ENCODE assay signal across 1 cellular context in the genomic region with DNA sequence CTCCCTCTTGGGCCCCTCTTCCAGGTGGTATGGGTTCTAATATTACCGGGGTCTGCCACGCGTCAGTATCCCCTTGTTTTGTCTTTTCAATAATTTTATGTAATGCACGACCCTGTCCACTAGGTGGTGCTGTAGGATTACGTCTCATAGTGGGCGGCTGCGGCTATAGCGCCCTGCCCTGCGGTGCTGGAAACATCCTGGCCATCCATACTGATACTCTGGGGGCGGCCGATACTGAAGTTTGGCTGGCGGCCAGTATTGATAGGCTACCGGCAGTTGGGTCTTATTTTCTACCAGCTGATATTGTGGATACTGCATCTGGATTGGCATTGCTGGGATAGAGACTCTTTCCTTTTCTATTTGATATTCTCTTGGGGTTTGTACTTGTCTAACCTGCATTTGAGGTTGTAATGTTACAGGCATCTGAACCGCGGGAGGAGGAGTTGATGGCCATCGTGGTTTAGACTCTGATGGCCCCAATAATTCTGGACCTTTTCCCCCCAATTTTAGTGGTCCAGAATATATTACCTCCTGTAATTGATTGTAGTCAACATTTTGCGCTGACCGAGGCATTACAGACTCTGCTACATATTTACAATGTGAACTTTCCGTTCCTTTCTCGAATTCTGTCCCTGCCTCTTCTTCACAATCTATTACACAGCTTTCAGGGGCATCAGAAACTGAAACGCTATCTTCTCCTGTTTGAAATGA.
TF ChIP-seq lines count a peak whose summit lies in the region.

No MANE protein-coding gene starts in this region.

TF ChIP-seq in HepG2, 621 proteins besides CTCF, POLR2A, EP300 and RAD21 (continued from another document):
- TF ChIP-seq, protein P1, sequence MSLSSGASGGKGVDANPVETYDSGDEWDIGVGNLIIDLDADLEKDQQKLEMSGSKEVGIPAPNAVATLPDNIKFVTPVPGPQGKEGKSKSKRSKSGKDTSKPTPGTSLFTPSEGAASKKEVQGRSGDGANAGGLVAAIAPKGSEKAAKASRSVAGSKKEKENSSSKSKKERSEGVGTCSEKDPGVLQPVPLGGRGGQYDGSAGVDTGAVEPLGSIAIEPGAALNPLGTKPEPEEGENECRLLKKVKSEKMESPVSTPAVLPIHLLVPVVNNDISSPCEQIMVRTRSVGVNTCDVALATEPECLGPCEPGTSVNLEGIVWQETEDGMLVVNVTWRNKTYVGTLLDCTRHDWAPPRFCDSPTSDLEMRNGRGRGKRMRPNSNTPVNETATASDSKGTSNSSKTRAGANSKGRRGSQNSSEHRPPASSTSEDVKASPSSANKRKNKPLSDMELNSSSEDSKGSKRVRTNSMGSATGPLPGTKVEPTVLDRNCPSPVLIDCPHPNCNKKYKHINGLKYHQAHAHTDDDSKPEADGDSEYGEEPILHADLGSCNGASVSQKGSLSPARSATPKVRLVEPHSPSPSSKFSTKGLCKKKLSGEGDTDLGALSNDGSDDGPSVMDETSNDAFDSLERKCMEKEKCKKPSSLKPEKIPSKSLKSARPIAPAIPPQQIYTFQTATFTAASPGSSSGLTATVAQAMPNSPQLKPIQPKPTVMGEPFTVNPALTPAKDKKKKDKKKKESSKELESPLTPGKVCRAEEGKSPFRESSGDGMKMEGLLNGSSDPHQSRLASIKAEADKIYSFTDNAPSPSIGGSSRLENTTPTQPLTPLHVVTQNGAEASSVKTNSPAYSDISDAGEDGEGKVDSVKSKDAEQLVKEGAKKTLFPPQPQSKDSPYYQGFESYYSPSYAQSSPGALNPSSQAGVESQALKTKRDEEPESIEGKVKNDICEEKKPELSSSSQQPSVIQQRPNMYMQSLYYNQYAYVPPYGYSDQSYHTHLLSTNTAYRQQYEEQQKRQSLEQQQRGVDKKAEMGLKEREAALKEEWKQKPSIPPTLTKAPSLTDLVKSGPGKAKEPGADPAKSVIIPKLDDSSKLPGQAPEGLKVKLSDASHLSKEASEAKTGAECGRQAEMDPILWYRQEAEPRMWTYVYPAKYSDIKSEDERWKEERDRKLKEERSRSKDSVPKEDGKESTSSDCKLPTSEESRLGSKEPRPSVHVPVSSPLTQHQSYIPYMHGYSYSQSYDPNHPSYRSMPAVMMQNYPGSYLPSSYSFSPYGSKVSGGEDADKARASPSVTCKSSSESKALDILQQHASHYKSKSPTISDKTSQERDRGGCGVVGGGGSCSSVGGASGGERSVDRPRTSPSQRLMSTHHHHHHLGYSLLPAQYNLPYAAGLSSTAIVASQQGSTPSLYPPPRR (CRISPR knock-in tag; IDR thresholded peaks at IDR 0.05; ENCODE audit: borderline replicate concordance) = peak; percentile 34; the same call in 1 of the 2 replicates
- no peak for TF ChIP-seq ZSCAN21 (CRISPR knock-in tag; IDR thresholded peaks at IDR 0.05; ENCODE audit: borderline replicate concordance)
- no peak for TF ChIP-seq SP140L (CRISPR knock-in tag; IDR thresholded peaks at IDR 0.05; ENCODE audit: borderline replicate concordance)
- TF ChIP-seq, protein P2, sequence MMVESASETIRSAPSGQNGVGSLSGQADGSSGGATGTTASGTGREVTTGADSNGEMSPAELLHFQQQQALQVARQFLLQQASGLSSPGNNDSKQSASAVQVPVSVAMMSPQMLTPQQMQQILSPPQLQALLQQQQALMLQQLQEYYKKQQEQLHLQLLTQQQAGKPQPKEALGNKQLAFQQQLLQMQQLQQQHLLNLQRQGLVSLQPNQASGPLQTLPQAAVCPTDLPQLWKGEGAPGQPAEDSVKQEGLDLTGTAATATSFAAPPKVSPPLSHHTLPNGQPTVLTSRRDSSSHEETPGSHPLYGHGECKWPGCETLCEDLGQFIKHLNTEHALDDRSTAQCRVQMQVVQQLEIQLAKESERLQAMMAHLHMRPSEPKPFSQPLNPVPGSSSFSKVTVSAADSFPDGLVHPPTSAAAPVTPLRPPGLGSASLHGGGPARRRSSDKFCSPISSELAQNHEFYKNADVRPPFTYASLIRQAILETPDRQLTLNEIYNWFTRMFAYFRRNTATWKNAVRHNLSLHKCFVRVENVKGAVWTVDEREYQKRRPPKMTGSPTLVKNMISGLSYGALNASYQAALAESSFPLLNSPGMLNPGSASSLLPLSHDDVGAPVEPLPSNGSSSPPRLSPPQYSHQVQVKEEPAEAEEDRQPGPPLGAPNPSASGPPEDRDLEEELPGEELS (CRISPR knock-in tag; IDR thresholded peaks at IDR 0.05) = no peak; the same call in 1 of the 2 replicates
- TF ChIP-seq YEATS2 (CRISPR knock-in tag; IDR thresholded peaks at IDR 0.05; ENCODE audit: borderline replicate concordance) = 0 out of 2 replicates have a peak, but pooled peaks have one; percentile 8
- no peak for TF ChIP-seq ZNF629 (CRISPR knock-in tag; conservative IDR thresholded peaks at IDR 0.05)
- no peak for TF ChIP-seq CHCHD3 (CRISPR knock-in tag; IDR thresholded peaks at IDR 0.05)
- TF ChIP-seq KDM5A (IDR thresholded peaks at IDR 0.05; ENCODE audit: borderline replicate concordance, low read length) = peak; percentile 68; the same call in 1 of the 2 replicates
- peak; percentile 74 for TF ChIP-seq ARID3A (IDR thresholded peaks at IDR 0.05; ENCODE audit: low read depth, low read length)
- TF ChIP-seq ZNF20 (CRISPR knock-in tag; IDR thresholded peaks at IDR 0.05) = 0 out of 2 replicates have a peak, but pooled peaks have one; percentile 35
- no peak for TF ChIP-seq E2F1 (CRISPR knock-in tag; IDR thresholded peaks at IDR 0.05)
- TF ChIP-seq PAWR (CRISPR knock-in tag; IDR thresholded peaks at IDR 0.05; ENCODE audit: borderline replicate concordance) = no peak
- TF ChIP-seq ZNF577 (CRISPR knock-in tag; IDR thresholded peaks at IDR 0.05; ENCODE audit: borderline replicate concordance, low read depth) = no peak
- TF ChIP-seq ZNF12 (CRISPR knock-in tag; IDR thresholded peaks at IDR 0.05) = no peak
- no peak for TF ChIP-seq BCL6 (CRISPR knock-in tag; IDR thresholded peaks at IDR 0.05)
- no peak for TF ChIP-seq ATM (IDR thresholded peaks at IDR 0.05; ENCODE audit: borderline replicate concordance)
- TF ChIP-seq ZC3H4 (CRISPR knock-in tag; IDR thresholded peaks at IDR 0.05; ENCODE audit: borderline replicate concordance) = no peak
- no peak for TF ChIP-seq BORCS8-MEF2B (CRISPR knock-in tag; IDR thresholded peaks at IDR 0.05)
- no peak for TF ChIP-seq TCF7 (IDR thresholded peaks at IDR 0.05; ENCODE audit: low read depth)
- TF ChIP-seq MEIS2 (CRISPR knock-in tag; IDR thresholded peaks at IDR 0.05) = no peak
- TF ChIP-seq, protein P3, sequence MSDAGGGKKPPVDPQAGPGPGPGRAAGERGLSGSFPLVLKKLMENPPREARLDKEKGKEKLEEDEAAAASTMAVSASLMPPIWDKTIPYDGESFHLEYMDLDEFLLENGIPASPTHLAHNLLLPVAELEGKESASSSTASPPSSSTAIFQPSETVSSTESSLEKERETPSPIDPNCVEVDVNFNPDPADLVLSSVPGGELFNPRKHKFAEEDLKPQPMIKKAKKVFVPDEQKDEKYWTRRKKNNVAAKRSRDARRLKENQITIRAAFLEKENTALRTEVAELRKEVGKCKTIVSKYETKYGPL (CRISPR knock-in tag; IDR thresholded peaks at IDR 0.05) = no peak
- no peak for TF ChIP-seq ZMAT5 (CRISPR knock-in tag; IDR thresholded peaks at IDR 0.05; ENCODE audit: borderline replicate concordance, low read depth)
- no peak for TF ChIP-seq FOSL1 (CRISPR knock-in tag; IDR thresholded peaks at IDR 0.05; ENCODE audit: borderline replicate concordance)
- TF ChIP-seq POLR2AphosphoS5 (IDR thresholded peaks at IDR 0.05; ENCODE audit: low read depth, low read length) = peak; percentile 53
- TF ChIP-seq, protein P4, sequence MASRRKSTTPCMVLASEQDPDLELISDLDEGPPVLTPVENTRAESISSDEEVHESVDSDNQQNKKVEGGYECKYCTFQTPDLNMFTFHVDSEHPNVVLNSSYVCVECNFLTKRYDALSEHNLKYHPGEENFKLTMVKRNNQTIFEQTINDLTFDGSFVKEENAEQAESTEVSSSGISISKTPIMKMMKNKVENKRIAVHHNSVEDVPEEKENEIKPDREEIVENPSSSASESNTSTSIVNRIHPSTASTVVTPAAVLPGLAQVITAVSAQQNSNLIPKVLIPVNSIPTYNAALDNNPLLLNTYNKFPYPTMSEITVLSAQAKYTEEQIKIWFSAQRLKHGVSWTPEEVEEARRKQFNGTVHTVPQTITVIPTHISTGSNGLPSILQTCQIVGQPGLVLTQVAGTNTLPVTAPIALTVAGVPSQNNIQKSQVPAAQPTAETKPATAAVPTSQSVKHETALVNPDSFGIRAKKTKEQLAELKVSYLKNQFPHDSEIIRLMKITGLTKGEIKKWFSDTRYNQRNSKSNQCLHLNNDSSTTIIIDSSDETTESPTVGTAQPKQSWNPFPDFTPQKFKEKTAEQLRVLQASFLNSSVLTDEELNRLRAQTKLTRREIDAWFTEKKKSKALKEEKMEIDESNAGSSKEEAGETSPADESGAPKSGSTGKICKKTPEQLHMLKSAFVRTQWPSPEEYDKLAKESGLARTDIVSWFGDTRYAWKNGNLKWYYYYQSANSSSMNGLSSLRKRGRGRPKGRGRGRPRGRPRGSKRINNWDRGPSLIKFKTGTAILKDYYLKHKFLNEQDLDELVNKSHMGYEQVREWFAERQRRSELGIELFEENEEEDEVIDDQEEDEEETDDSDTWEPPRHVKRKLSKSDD (CRISPR knock-in tag; IDR thresholded peaks at IDR 0.05; ENCODE audit: low read depth) = no peak
- TF ChIP-seq ATF1 (CRISPR knock-in tag; IDR thresholded peaks at IDR 0.05) = peak; percentile 47; the same call in 1 of the 2 replicates
- TF ChIP-seq KDM1A (CRISPR knock-in tag; IDR thresholded peaks at IDR 0.05) = no peak
- no peak for TF ChIP-seq ZNF207 (IDR thresholded peaks at IDR 0.05; ENCODE audit: borderline replicate concordance)
- TF ChIP-seq ARID4A (CRISPR knock-in tag; IDR thresholded peaks at IDR 0.05; ENCODE audit: borderline replicate concordance) = peak; percentile 43; the same call in 1 of the 2 replicates
- no peak for TF ChIP-seq ZNF775 (CRISPR knock-in tag; IDR thresholded peaks at IDR 0.05; ENCODE audit: borderline replicate concordance)
- TF ChIP-seq GATAD1 (CRISPR knock-in tag; IDR thresholded peaks at IDR 0.05) = no peak
- TF ChIP-seq, protein P5, sequence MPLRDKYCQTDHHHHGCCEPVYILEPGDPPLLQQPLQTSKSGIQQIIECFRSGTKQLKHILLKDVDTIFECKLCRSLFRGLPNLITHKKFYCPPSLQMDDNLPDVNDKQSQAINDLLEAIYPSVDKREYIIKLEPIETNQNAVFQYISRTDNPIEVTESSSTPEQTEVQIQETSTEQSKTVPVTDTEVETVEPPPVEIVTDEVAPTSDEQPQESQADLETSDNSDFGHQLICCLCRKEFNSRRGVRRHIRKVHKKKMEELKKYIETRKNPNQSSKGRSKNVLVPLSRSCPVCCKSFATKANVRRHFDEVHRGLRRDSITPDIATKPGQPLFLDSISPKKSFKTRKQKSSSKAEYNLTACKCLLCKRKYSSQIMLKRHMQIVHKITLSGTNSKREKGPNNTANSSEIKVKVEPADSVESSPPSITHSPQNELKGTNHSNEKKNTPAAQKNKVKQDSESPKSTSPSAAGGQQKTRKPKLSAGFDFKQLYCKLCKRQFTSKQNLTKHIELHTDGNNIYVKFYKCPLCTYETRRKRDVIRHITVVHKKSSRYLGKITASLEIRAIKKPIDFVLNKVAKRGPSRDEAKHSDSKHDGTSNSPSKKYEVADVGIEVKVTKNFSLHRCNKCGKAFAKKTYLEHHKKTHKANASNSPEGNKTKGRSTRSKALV (CRISPR knock-in tag; IDR thresholded peaks at IDR 0.05) = no peak
- TF ChIP-seq ZNF75D (CRISPR knock-in tag; IDR thresholded peaks at IDR 0.05; ENCODE audit: borderline replicate concordance) = no peak
- TF ChIP-seq ZNF878 (CRISPR knock-in tag; IDR thresholded peaks at IDR 0.05) = peak; percentile 60; the same call in 1 of the 2 replicates
- TF ChIP-seq ZNF652 (CRISPR knock-in tag; IDR thresholded peaks at IDR 0.05; ENCODE audit: borderline replicate concordance, low read depth) = no peak
